Comparison of ENCODE assay signal across 11 cellular contexts in genomic region chr19:4547303-4548237, GRCh38. TPM values are rescaled to one million over a fixed set of nuclear protein-coding genes. Genes with fewer than 3 reads are reported as not detected.
A peak's percentile ranks its signal among the peaks of the same experiment; 100 is the strongest.
DNase-seq lines count a peak whose midpoint lies in the region; ATAC-seq, FAIRE-seq and TF ChIP-seq lines count a peak whose summit lies in the region.
"Had no signal": no experiment of that assay in that cellular context is flagged by ENCODE, and none has a peak within 500 bp of the region (broad histone marks: within the 10 kb centered on the region; RNA-seq: fewer than 3 reads in every experiment).

No MANE protein-coding gene starts in this region.

- TF ChIP-seq CTCF in Panc1 (IDR thresholded peaks at IDR 0.05) (peak; percentile 63), foreskin fibroblast (IDR thresholded peaks at IDR 0.05; ENCODE audit: low read depth, low read length) (peak; percentile 38), upper lobe of right lung (IDR thresholded peaks at IDR 0.05) (peak; percentile 35)

- H3K4me3 ChIP-seq in Panc1 (ENCODE audit: low read depth in 2 of 2, low read length in 2 of 2) (no peak overlapping the region), foreskin fibroblast (ENCODE audit: low read depth in 1 of 2, low read length in 2 of 2) (no peak overlapping the region), upper lobe of right lung (no peak overlapping the region)
- H3K4me3 ChIP-seq: thoracic aorta had no signal

- TF ChIP-seq POLR2A in GM12892 (IDR thresholded peaks at IDR 0.05; ENCODE audit: low read depth, low read length), result no peak

- no peak for FAIRE-seq in GM12892 (lab: Jason Lieb, UNC)

- peak; percentile 50 for ATAC-seq in stimulated activated naive CD8-positive, alpha-beta T cell treated with anti-CD3 and anti-CD28 coated beads, Interleukin-15, Interleukin-2, amounts not matched to agents 100 U/mL and 50 U/mL, for 24 hours
- ATAC-seq in stimulated activated naive CD8-positive, alpha-beta T cell treated with anti-CD3 and anti-CD28 coated beads, Interleukin-15, amount 100 ng/mL, for 72 hours, result no peak
- ATAC-seq in Panc1 (peak; percentile 73), upper lobe of right lung (peak; percentile 70), GM18861 (IDR thresholded peaks at IDR 0.05; ENCODE audit: unreplicated experiment) (no peak)

- H3K27me3 ChIP-seq in Panc1 (ENCODE audit: control insufficient read depth, insufficient read depth, low read length) (no peaks in the 10 kb centered on the region), upper lobe of right lung (no peaks in the 10 kb centered on the region)

- H3K9me3 ChIP-seq in Panc1 (ENCODE audit: control insufficient read depth, insufficient read depth, low read depth, low read length) (no peaks in the 10 kb centered on the region), upper lobe of right lung (no peaks in the 10 kb centered on the region)
- H3K9me3 ChIP-seq: thoracic aorta had no signal

- no TSS peak for BruUV-seq in Panc1 (replicated peaks; lab: Mats Ljungman, UMichigan)

- POLR2A ChIA-PET in Panc1 (lab: Charles Lee), result no interaction called here

- no peak overlapping the region for H3K4me3 Mint-ChIP-seq in stimulated activated naive CD8-positive, alpha-beta T cell treated with anti-CD3 and anti-CD28 coated beads, Interleukin-15, amount 100 ng/mL, for 72 hours

- H3K36me3 ChIP-seq in Panc1 (ENCODE audit: control insufficient read depth, insufficient read depth, low read length), result no peaks in the 10 kb centered on the region
- peaks cover 6% of the 10 kb centered on the region for H3K36me3 ChIP-seq in upper lobe of right lung
- H3K36me3 ChIP-seq: thoracic aorta had no signal

- no peaks in the 10 kb centered on the region for H3K9me3 Mint-ChIP-seq in stimulated activated naive CD8-positive, alpha-beta T cell treated with anti-CD3 and anti-CD28 coated beads, Interleukin-15, amount 100 ng/mL, for 72 hours

- peak; percentile 46 for DNase-seq in stimulated activated naive CD8-positive, alpha-beta T cell treated with anti-CD3 and anti-CD28 coated beads, Interleukin-15, Interleukin-2, amounts not matched to agents 100 U/mL and 50 U/mL, for 24 hours
- DNase-seq in stimulated activated naive CD8-positive, alpha-beta T cell treated with anti-CD3 and anti-CD28 coated beads, Interleukin-15, amount 100 ng/mL, for 72 hours, result no peak
- DNase-seq in Panc1 (ENCODE audit: low read depth, low spot score) (no peak), foreskin fibroblast (no peak), upper lobe of right lung (peak; percentile 86), GM12892 (ENCODE audit: insufficient read length) (no peak), GM19238 (ENCODE audit: insufficient read length, low spot score) (no peak)

- intact Hi-C loops in Panc1 (cut with micrococcal nuclease; ENCODE audit: unreplicated experiment) (no loop called here), upper lobe of right lung (cut with DNase I) (no loop called here)

- in situ Hi-C loops in Panc1 (cut with HindIII; ENCODE audit: low pct_unique_long_range_greater_than_20kb, low sequenced_read_pairs), result no loop called here

- no peak overlapping the region for H3K27ac Mint-ChIP-seq in stimulated activated naive CD8-positive, alpha-beta T cell treated with anti-CD3 and anti-CD28 coated beads, Interleukin-15, amount 100 ng/mL, for 72 hours

- H3K4me1 Mint-ChIP-seq in stimulated activated naive CD8-positive, alpha-beta T cell treated with anti-CD3 and anti-CD28 coated beads, Interleukin-15, amount 100 ng/mL, for 72 hours, result no peaks in the 10 kb centered on the region

- H3K27me3 Mint-ChIP-seq in stimulated activated naive CD8-positive, alpha-beta T cell treated with anti-CD3 and anti-CD28 coated beads, Interleukin-15, amount 100 ng/mL, for 72 hours, result no peaks in the 10 kb centered on the region

- H3K4me1 ChIP-seq in Panc1 (ENCODE audit: control insufficient read depth, insufficient read depth, low read length) (no peaks in the 10 kb centered on the region), upper lobe of right lung (no peaks in the 10 kb centered on the region)

- H3K27ac ChIP-seq in Panc1 (ENCODE audit: low read length) (no peak overlapping the region), upper lobe of right lung (no peak overlapping the region)
- H3K27ac ChIP-seq: epithelial cell of prostate, thoracic aorta had no signal

- CTCF ChIA-PET in Panc1 (lab: Charles Lee), result interaction anchor here (0.6 kb wide), 1 partner anchor 15 kb away, joined by 3 read pairs; no protein-coding TSS in a partner anchor

RNA-seq across cellular contexts. Expression of gene LRG1, which starts 7.7 kb away (rescaled TPM):
- total RNA-seq in Panc1 (2021; ENCODE audit: unreplicated experiment), result 0.08 TPM
- 0.11 TPM for polyA plus RNA-seq in Panc1 (2012; ENCODE audit: insufficient read length)
- 15.9 TPM for total RNA-seq in upper lobe of right lung
- polyA plus RNA-seq in GM12892 (2012; ENCODE audit: missing spikeins), result 2.8 TPM

RNA-seq across cellular contexts. Expression of gene SEMA6B, which starts 11.9 kb away (rescaled TPM):
- total RNA-seq in Panc1 (2021; ENCODE audit: unreplicated experiment), result 5.7 TPM
- 9.5 TPM for polyA plus RNA-seq in Panc1 (2012; ENCODE audit: insufficient read length)
- 20.3 TPM for total RNA-seq in upper lobe of right lung
- polyA plus RNA-seq in GM12892 (2012; ENCODE audit: missing spikeins), result not detected
- total RNA-seq: T-helper 1 cell treated with Interleukin-12 subunit alpha and Interleukin-12 subunit beta and Interleukin-4 antibody, amounts not matched to agents 30 ng/mL and 1 ng/mL, for 36 hours had no signal

RNA-seq across cellular contexts. Expression of gene PLIN5, which starts 12.5 kb away (rescaled TPM):
- total RNA-seq in Panc1 (2021; ENCODE audit: unreplicated experiment) (0.64 TPM), upper lobe of right lung (17.2 TPM)
- 0.84 TPM for polyA plus RNA-seq in Panc1 (2012; ENCODE audit: insufficient read length)
- polyA plus RNA-seq in GM12892 (2012; ENCODE audit: missing spikeins), result 0.32 TPM
- total RNA-seq: T-helper 1 cell treated with Interleukin-12 subunit alpha and Interleukin-12 subunit beta and Interleukin-4 antibody, amounts not matched to agents 30 ng/mL and 1 ng/mL, for 36 hours had no signal

RNA-seq across cellular contexts. Expression of gene PLIN4, which starts 29.3 kb away (rescaled TPM):
- total RNA-seq in Panc1 (2021; ENCODE audit: unreplicated experiment) (10.2 TPM), upper lobe of right lung (4.1 TPM)
- 19.9 TPM for polyA plus RNA-seq in Panc1 (2012; ENCODE audit: insufficient read length)
- polyA plus RNA-seq in GM12892 (2012; ENCODE audit: missing spikeins), result 0.51 TPM
- total RNA-seq: T-helper 1 cell treated with Interleukin-12 subunit alpha and Interleukin-12 subunit beta and Interleukin-4 antibody, amounts not matched to agents 30 ng/mL and 1 ng/mL, for 36 hours had no signal

Comparison
In these comparisons a context has a peak if more than half of its experiments do, and no peak if none do; other contexts are left out.
1. ATAC-seq: peak in stimulated activated naive CD8-positive, alpha-beta T cell treated with anti-CD3 and anti-CD28 coated beads, Interleukin-15, Interleukin-2, amounts not matched to agents 100 U/mL and 50 U/mL, for 24 hours (single experiment), Panc1 (single experiment) and upper lobe of right lung (single experiment); none in stimulated activated naive CD8-positive, alpha-beta T cell treated with anti-CD3 and anti-CD28 coated beads, Interleukin-15, amount 100 ng/mL, for 72 hours (single experiment) and GM18861 (single experiment).
2. DNase-seq: peak in stimulated activated naive CD8-positive, alpha-beta T cell treated with anti-CD3 and anti-CD28 coated beads, Interleukin-15, Interleukin-2, amounts not matched to agents 100 U/mL and 50 U/mL, for 24 hours (single experiment) and upper lobe of right lung (single experiment); none in stimulated activated naive CD8-positive, alpha-beta T cell treated with anti-CD3 and anti-CD28 coated beads, Interleukin-15, amount 100 ng/mL, for 72 hours (0 of 2), Panc1 (single experiment), foreskin fibroblast (0 of 2), GM12892 (single experiment) and GM19238 (single experiment).
3. RNA of gene LRG1, which starts 7.7 kb away (total RNA-seq): 15.9 TPM in upper lobe of right lung (single experiment); 0.08 TPM in Panc1 (single experiment); every median in the first group is over 10 times any median in the second.
4. RNA of gene PLIN5, which starts 12.5 kb away (total RNA-seq): 17.2 TPM in upper lobe of right lung (single experiment); 0.64 TPM in Panc1 (single experiment); every median in the first group is over 10 times any median in the second.
5. Peak in every context shown above with its lines, with median percentiles within 50 percentile points of each other: CTCF ChIP-seq.